12 cellular contexts compared by ENCODE assay signal in the genomic region with DNA sequence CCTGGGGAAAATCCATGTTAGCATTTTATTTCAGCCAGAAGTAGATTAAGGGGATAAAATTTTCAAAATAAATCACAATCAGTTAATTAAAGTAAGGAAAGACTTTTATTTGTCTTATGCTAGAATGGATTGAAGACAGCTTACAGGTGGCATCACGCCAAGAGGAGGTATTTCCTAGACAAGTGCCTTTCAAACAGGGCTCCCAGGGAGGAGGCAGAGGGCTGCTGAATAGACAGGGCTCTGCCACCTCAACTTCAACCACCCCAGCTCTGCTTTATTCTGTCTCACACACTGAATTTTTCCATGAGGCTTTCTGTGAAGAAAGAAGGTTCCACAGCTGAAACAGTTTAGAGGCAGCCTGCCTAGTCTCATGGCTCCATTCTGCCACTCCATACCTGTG. TPM values are rescaled to one million over a fixed set of nuclear protein-coding genes. Genes with fewer than 3 reads are reported as not detected.
A peak's percentile ranks its signal among the peaks of the same experiment; 100 is the strongest.
DNase-seq lines count a peak whose midpoint lies in the region; ATAC-seq, FAIRE-seq and TF ChIP-seq lines count a peak whose summit lies in the region.
"Had no signal": no experiment of that assay in that cellular context is flagged by ENCODE, and none has a peak within 500 bp of the region (broad histone marks: within the 10 kb centered on the region; RNA-seq: fewer than 3 reads in every experiment).

No MANE protein-coding gene starts in this region.

- intact Hi-C loops in K562 (cut with micrococcal nuclease) = no loop called here

- H4K20me1 ChIP-seq in K562 (replicated peaks; ENCODE audit: control insufficient read depth, insufficient read depth, low read length) = no peaks in the 10 kb centered on the region

- no peak for TF ChIP-seq RAD21 in K562 (CRISPR knock-in tag; conservative IDR thresholded peaks at IDR 0.05 in 1 of 2, IDR thresholded peaks at IDR 0.05 in 1 of 2)

- peak overlapping the region in 1 of 2 experiments; percentile 71; a peak in 1 of 4 replicates for H3K9ac ChIP-seq in K562 (ENCODE audit: insufficient read depth in 1 of 2, low read depth in 2 of 2, low read length in 2 of 2)

- BruUV-seq in K562 (replicated peaks; lab: Mats Ljungman, UMichigan) = no TSS peak

- no peak overlapping the region for H3K4me3 ChIP-seq in K562
- H3K4me3 ChIP-seq: mucosa of descending colon had no signal

- 64% methylated on average over 1 of the region's 1 CpG for WGBS in K562 (ENCODE audit: insufficient coverage, low coverage, missing lambda C conversion rate)

- DNase-seq in COLO668 (lab: John Stamatoyannopoulos, UW; ENCODE audit: unreplicated experiment) = peak; percentile 20
- DNase-seq in HCEC 1CT = peak; percentile 17
- DNase-seq in K562 (ENCODE audit: extremely low read depth in 1 of 4, low spot score in 3 of 4) = no peak
- peak; percentile 14 to 59 for DNase-seq in lung microvascular endothelial cell (ENCODE audit: low read depth in 2 of 2)
- no peak for DNase-seq in ecto neural progenitor cell (ENCODE audit: low spot score)
- DNase-seq: activated T-cell treated with anti-CD3 and anti-CD28 coated beads, Interleukin-2, amount 50 U/mL, for 48 hours; H7; NCI-H2171 treated with DMSO at 0.1 percent for 48 hours; retina had no signal

- H3K4me1 ChIP-seq in K562 (replicated peaks in 1 of 2; ENCODE audit: control insufficient read depth in 2 of 2, insufficient read depth in 2 of 2, low read length in 2 of 2) = peaks cover 0 to 11% of the 10 kb centered on the region in 2 experiments; a peak in 2 of 5 replicates

- no peaks in the 10 kb centered on the region for H3K27me3 ChIP-seq in K562 (ENCODE audit: control insufficient read depth in 2 of 2, insufficient read depth in 2 of 2, low read length in 2 of 2)

- no peaks in the 10 kb centered on the region for H3K79me2 ChIP-seq in K562 (ENCODE audit: control insufficient read depth, insufficient read depth, low read length)

- H3K4me2 ChIP-seq in K562 (ENCODE audit: insufficient read depth, low read length) = no peak overlapping the region

- in situ Hi-C loops in K562 (cut with MboI) = no loop called here

- peak; percentile 42 for FAIRE-seq in K562 (lab: Jason Lieb, UNC)

- no peaks in the 10 kb centered on the region for H3K9me3 ChIP-seq in K562 (replicated peaks; ENCODE audit: control insufficient read depth, insufficient read depth, low read depth, low read length)
- H3K9me3 ChIP-seq: mucosa of descending colon had no signal

- no peak for TF ChIP-seq EP300 in K562 (IDR thresholded peaks at IDR 0.05; ENCODE audit: low read length)

- POLR2A ChIA-PET in K562 (lab: Yijun Ruan, JAX) = interaction anchor here (0.6 kb wide), 1 partner anchor 181 kb away, joined by 3 read pairs; no protein-coding TSS in a partner anchor

- no peaks in the 10 kb centered on the region for H3K9me1 ChIP-seq in K562 (ENCODE audit: control insufficient read depth, insufficient read depth, low read length)

- H3K36me3 ChIP-seq in K562 (ENCODE audit: control insufficient read depth, insufficient read depth, low read length) = no peaks in the 10 kb centered on the region

- 0 out of 2 replicates have a peak overlapping the region, but pooled peaks have one; percentile 87 for H2AFZ ChIP-seq in K562 (ENCODE audit: low read depth, low read length)

- peak overlapping the region; percentile 91 for H3K27ac ChIP-seq in K562 (ENCODE audit: extremely low read depth, low read depth, low read length)

- CTCF ChIA-PET in K562 (lab: Yijun Ruan, JAX; ENCODE audit: low intra/inter-chr PET ratio) = no interaction called here

- TF ChIP-seq POLR2A in K562 (conservative IDR thresholded peaks at IDR 0.05) = no peak

- TF ChIP-seq CTCF in K562 (IDR thresholded peaks at IDR 0.05 in 2 of 3, conservative IDR thresholded peaks at IDR 0.05 in 1 of 3; ENCODE audit: insufficient read depth in 2 of 3, low read depth in 1 of 3, low read length in 3 of 3) = no peak

- ATAC-seq in K562 (no peak), HG03521 (IDR thresholded peaks at IDR 0.05; ENCODE audit: unreplicated experiment) (no peak), HG03095 (IDR thresholded peaks at IDR 0.05; ENCODE audit: unreplicated experiment) (no peak)
- ATAC-seq: mucosa of descending colon had no signal

TF ChIP-seq in K562, 482 proteins besides CTCF, POLR2A, EP300 and RAD21:
- peak; percentile 45; the same call in 1 of the 2 replicates for TF ChIP-seq NFIC (IDR thresholded peaks at IDR 0.05)
- TF ChIP-seq, protein P1, sequence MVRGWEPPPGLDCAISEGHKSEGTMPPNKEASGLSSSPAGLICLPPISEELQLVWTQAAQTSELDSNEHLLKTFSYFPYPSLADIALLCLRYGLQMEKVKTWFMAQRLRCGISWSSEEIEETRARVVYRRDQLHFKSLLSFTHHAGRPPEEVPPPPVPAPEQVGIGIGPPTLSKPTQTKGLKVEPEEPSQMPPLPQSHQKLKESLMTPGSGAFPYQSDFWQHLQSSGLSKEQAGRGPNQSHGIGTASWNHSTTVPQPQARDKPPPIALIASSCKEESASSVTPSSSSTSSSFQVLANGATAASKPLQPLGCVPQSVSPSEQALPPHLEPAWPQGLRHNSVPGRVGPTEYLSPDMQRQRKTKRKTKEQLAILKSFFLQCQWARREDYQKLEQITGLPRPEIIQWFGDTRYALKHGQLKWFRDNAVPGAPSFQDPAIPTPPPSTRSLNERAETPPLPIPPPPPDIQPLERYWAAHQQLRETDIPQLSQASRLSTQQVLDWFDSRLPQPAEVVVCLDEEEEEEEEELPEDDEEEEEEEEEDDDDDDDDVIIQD (CRISPR knock-in tag; IDR thresholded peaks at IDR 0.05) = no peak
- TF ChIP-seq GATAD2B (IDR thresholded peaks at IDR 0.05; ENCODE audit: borderline replicate concordance) = no peak
- TF ChIP-seq, protein P2, sequence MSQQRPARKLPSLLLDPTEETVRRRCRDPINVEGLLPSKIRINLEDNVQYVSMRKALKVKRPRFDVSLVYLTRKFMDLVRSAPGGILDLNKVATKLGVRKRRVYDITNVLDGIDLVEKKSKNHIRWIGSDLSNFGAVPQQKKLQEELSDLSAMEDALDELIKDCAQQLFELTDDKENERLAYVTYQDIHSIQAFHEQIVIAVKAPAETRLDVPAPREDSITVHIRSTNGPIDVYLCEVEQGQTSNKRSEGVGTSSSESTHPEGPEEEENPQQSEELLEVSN (IDR thresholded peaks at IDR 0.05; ENCODE audit: borderline replicate concordance in 1 of 2, extremely low read depth in 1 of 2, insufficient read depth in 1 of 2, insufficient read length in 1 of 2, low read depth in 1 of 2, low read length in 1 of 2, poor library complexity in 1 of 2, severe bottlenecking in 1 of 2) = no peak
- peak; percentile 28 for TF ChIP-seq RBM25 (IDR thresholded peaks at IDR 0.05; ENCODE audit: low read depth, low read length, severe bottlenecking)
- TF ChIP-seq, protein P3, sequence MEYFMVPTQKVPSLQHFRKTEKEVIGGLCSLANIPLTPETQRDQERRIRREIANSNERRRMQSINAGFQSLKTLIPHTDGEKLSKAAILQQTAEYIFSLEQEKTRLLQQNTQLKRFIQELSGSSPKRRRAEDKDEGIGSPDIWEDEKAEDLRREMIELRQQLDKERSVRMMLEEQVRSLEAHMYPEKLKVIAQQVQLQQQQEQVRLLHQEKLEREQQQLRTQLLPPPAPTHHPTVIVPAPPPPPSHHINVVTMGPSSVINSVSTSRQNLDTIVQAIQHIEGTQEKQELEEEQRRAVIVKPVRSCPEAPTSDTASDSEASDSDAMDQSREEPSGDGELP (CRISPR knock-in tag; IDR thresholded peaks at IDR 0.05; ENCODE audit: borderline replicate concordance) = no peak
- TF ChIP-seq ZNF263 (CRISPR knock-in tag; IDR thresholded peaks at IDR 0.05; ENCODE audit: borderline replicate concordance) = no peak

RNA-seq across cellular contexts. Expression of gene CCDC68, which starts 12.1 kb away (rescaled TPM):
- total RNA-seq in K562 (2011; cell fraction: chromatin; rRNA removed; ENCODE audit: low replicate concordance) = 4.2 and 15.6 TPM in 2 replicates
- total RNA-seq in K562 (2011; cell fraction: nucleolus; rRNA removed) = 0.67 and 1.3 TPM in 2 replicates
- total RNA-seq in K562 (2011; cell fraction: nucleoplasm; rRNA removed) = 5.0 and 5.8 TPM in 2 replicates
- total RNA-seq in K562 (2014; rRNA removed) = 0.78 and 1.9 TPM in 2 replicates
- 1.8 and 2.4 TPM in 2 replicates for total RNA-seq in K562 (2014; rRNA removed; fragmentation: Illumina TruSeq; extraction: Trizol)
- total RNA-seq in K562 (2015; rRNA removed; fragmentation: Illumina TruSeq; extraction: Trizol) = 1.5 and 1.7 TPM in 2 replicates
- 0.74 and 1.3 TPM in 2 replicates for total RNA-seq in K562 (2021)
- 0.85 and 4.5 TPM in 2 replicates for polyA plus RNA-seq in K562 (2011; rRNA removed)
- 0.27 and 0.72 TPM in 2 replicates for polyA plus RNA-seq in K562 (2011; cell fraction: cytosol; rRNA removed)
- polyA plus RNA-seq in K562 (2011; cell fraction: nucleus; rRNA removed) = 2.1 and 6.9 TPM in 2 replicates
- 0.76 and 0.96 TPM in 2 replicates for polyA plus RNA-seq in K562 (2012)
- 1.4 and 1.8 TPM in 2 replicates for polyA plus RNA-seq in K562 (2014; fragmentation: Illumina TruSeq; extraction: Trizol)
- polyA plus RNA-seq in K562 (2014; fragmentation: Nextera tagmentation; extraction: Ambion mirVana) = under 1 TPM; 0.28 TPM
- polyA plus RNA-seq in K562 (2014; rRNA removed) = 1.1 and 2.1 TPM in 2 replicates
- polyA minus RNA-seq in K562 (2011; rRNA and poly(A)+ RNA removed) = 1.9 and 4.2 TPM in 2 replicates
- polyA minus RNA-seq in K562 (2011; cell fraction: cytosol; rRNA and poly(A)+ RNA removed) = 2.2 TPM in 1 of 2 replicates, not detected in the other
- polyA minus RNA-seq in K562 (2011; cell fraction: nucleus; rRNA and poly(A)+ RNA removed) = 2.4 and 6.7 TPM in 2 replicates
- 0.65 and 0.99 TPM in 2 replicates for total RNA-seq in lung microvascular endothelial cell

Comparison
In these comparisons a context has a peak if more than half of its experiments do, and no peak if none do; other contexts are left out.
1. DNase-seq: peak in COLO668 (single experiment), HCEC 1CT (single experiment) and lung microvascular endothelial cell (2 of 2); none in K562 (0 of 4) and ecto neural progenitor cell (single experiment).